ENCODE assay signal across 9 cellular contexts in the genomic region with DNA sequence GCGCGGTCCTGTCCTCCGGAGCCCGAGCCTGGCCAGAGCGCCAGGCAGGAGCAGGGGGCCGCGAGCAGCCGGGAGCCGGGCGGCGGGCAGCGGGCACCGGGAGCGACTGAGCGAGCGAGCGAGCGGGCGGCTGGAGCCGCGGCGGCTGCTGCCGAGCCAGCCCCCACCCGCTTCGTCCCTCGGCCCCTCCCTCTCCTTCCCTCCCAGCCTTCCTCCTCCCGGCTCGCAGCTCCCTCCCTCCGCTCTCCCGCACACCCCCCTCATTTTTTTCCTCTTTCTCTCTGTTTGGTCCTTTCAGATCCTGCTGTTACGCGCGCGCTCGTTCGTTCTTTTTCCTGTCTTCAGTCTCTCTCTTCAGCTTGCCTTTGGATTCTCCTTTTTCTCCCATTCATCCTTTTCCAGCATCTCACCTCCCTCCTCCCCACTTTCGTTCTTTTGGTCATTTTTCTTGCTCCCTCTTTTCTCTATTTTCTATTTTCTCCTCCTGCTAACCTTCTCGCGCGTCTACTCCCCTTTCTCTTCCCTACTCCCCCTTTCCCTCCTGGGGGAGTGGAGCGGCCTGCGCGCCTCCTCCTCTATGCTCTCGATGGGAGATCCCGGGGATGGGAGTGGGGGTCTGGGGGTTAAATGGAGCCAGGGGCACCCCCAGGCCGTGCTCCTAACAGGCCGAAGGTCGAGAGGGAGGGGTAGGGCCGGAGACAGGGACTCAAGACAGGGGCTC. TPM values are rescaled to one million over a fixed set of nuclear protein-coding genes. Genes with fewer than 3 reads are reported as not detected.
DNase-seq lines count a peak whose midpoint lies in the region; ATAC-seq and TF ChIP-seq lines count a peak whose summit lies in the region.
"Had no signal": no experiment of that assay in that cellular context is flagged by ENCODE, and none has a peak within 500 bp of the region (broad histone marks: within the 10 kb centered on the region; RNA-seq: fewer than 3 reads in every experiment).

A gene (minus strand): TSS at position 108 of the 721 bp plus-strand sequence. CDS start 125,347 bp downstream, outside the sequence.

- WGBS in adrenal gland, 4 donors: 1 to 3% (median 2%) methylated on average over 25 to 49 of the region's 49 CpGs
- WGBS in right cardiac atrium: 3% methylated on average over 49 of the region's 49 CpGs
- 2 to 7% (median 6%) methylated on average over 19 to 49 of the region's 49 CpGs for WGBS in psoas muscle, 3 donors

- intact Hi-C loops in adrenal gland (cut with DNase I): loop anchor here in 1 of 2 donors (2.0 kb wide), 1 partner anchor 35 kb away; no protein-coding TSS in a partner anchor
- intact Hi-C loops in right cardiac atrium (cut with DNase I): loop anchor here in 1 of 4 donors (10.0 kb wide), 1 partner anchor 61 kb away; no protein-coding TSS in a partner anchor
- intact Hi-C loops in psoas muscle (cut with DNase I): loop anchor here in 1 of 2 donors (5.0 kb wide), 1 partner anchor 33 kb away; no protein-coding TSS in a partner anchor

- H3K4me1 ChIP-seq in adrenal gland (replicated peaks in 1 of 2): peaks cover 15 to 28% of the 10 kb centered on the region in 2 donors
- peaks cover 2% of the 10 kb centered on the region for H3K4me1 ChIP-seq in right cardiac atrium (ENCODE audit: control insufficient read depth, insufficient read depth, low read length)
- peaks cover 12% of the 10 kb centered on the region for H3K4me1 ChIP-seq in psoas muscle

- TF ChIP-seq POLR2A in adrenal gland (IDR thresholded peaks at IDR 0.05): peak in 1 of 2 donors; percentile 20

- peak; percentile 71 for DNase-seq in GM03348 (ENCODE audit: low spot score)
- DNase-seq in NCI-H1048 (lab: John Stamatoyannopoulos, UW): peak; percentile 28
- peak; percentile 26 to 65 (median 51) for DNase-seq in adrenal gland
- DNase-seq in right cardiac atrium: peak; percentile 30 to 53 (median 47)
- DNase-seq in psoas muscle: peak in 1 of 2 donors; percentile 23

- H3K9me3 ChIP-seq in adrenal gland (replicated peaks in 1 of 3) (no peaks in the 10 kb centered on the region), right cardiac atrium (ENCODE audit: control insufficient read depth, low read length) (no peaks in the 10 kb centered on the region), psoas muscle (no peaks in the 10 kb centered on the region)

- H3K27me3 ChIP-seq in adrenal gland (peaks cover 20% of the 10 kb centered on the region), right cardiac atrium (ENCODE audit: control insufficient read depth, insufficient read depth) (no peaks in the 10 kb centered on the region), psoas muscle (ENCODE audit: insufficient read depth in 3 of 3, low read length in 2 of 3) (peaks cover 4 to 79% (median 20%) of the 10 kb centered on the region in 3 donors)

- no peak for TF ChIP-seq CTCF in adrenal gland (IDR thresholded peaks at IDR 0.05)
- TF ChIP-seq CTCF in psoas muscle (IDR thresholded peaks at IDR 0.05): no peak

- H3K36me3 ChIP-seq in adrenal gland (replicated peaks in 1 of 2) (no peaks in the 10 kb centered on the region), psoas muscle (ENCODE audit: insufficient read depth in 1 of 2, low read depth in 1 of 2) (no peaks in the 10 kb centered on the region)

- H3K4me3 ChIP-seq in adrenal gland (peak within 1 kb of the TSS in 3 of 4 donors; percentile 6 to 69 (median 30)), right cardiac atrium (ENCODE audit: low read length) (peak within 1 kb of the TSS; percentile 40), psoas muscle (peak within 1 kb of the TSS; percentile 67)

- H3K27ac ChIP-seq in adrenal gland: no peak within 1 kb of the TSS
- no peak within 1 kb of the TSS for H3K27ac ChIP-seq in right cardiac atrium (ENCODE audit: low read length)
- H3K27ac ChIP-seq in psoas muscle: no peak within 1 kb of the TSS

- ATAC-seq in right cardiac atrium (peak; percentile 61 to 63), psoas muscle (peak; percentile 36 to 57 (median 40)), HG02571 (IDR thresholded peaks at IDR 0.05; ENCODE audit: unreplicated experiment) (no peak), HG02870 (IDR thresholded peaks at IDR 0.05; ENCODE audit: unreplicated experiment) (no peak), HG03520 (IDR thresholded peaks at IDR 0.05; ENCODE audit: unreplicated experiment) (no peak)

RNA-seq across cellular contexts. Expression of the gene that starts here (rescaled TPM):
- under 1 TPM in 5 of 8 donors, not detected in 3; 0.07 to 0.98 (median 0.19) TPM for total RNA-seq in adrenal gland
- polyA plus RNA-seq in adrenal gland: under 1 TPM in 2 of 3 donors, not detected in 1; 0.04 to 0.13 TPM
- total RNA-seq in right cardiac atrium: under 1 TPM in 2 of 4 donors, not detected in 2; 0.08 to 0.11 TPM
- polyA plus RNA-seq in right cardiac atrium: 0.11 TPM
- not detected for total RNA-seq in psoas muscle
- polyA plus RNA-seq in psoas muscle: under 1 TPM in 2 of 3 donors, not detected in 1; 0.04 to 0.05 TPM
- total RNA-seq: activated CD8-positive, alpha-beta memory T cell treated with anti-CD3 and anti-CD28 coated beads for 36 hours had no signal

Comparison
In these comparisons a context has a peak if more than half of its experiments do, and no peak if none do; other contexts are left out.
1. Peak in DNase-seq and H3K4me3 ChIP-seq in adrenal gland; RNA of the gene not detected or under 1 TPM.
2. Peak in DNase-seq, ATAC-seq and H3K4me3 ChIP-seq in right cardiac atrium; RNA of the gene not detected or under 1 TPM.
3. Peak in ATAC-seq and H3K4me3 ChIP-seq in psoas muscle; RNA of the gene not detected or under 1 TPM.